2 cellular contexts compared by ENCODE assay signal in genomic region chr11:34594603-34595002, GRCh38.
TF ChIP-seq lines count a peak whose summit lies in the region.

No MANE protein-coding gene starts in this region.

TF ChIP-seq in IMR-90, 13 proteins besides CTCF, POLR2A, EP300 and RAD21:
- peak; percentile 37; the same call in 1 of the 2 replicates for TF ChIP-seq CEBPB (IDR thresholded peaks at IDR 0.05; ENCODE audit: low read depth, low read length)
- no peak for TF ChIP-seq MXI1 (IDR thresholded peaks at IDR 0.05; ENCODE audit: borderline replicate concordance, low read depth, low read length)

TF ChIP-seq in HepG2, 621 proteins besides CTCF, POLR2A, EP300 and RAD21 (continues in another document):
- TF ChIP-seq ZNF441 (CRISPR knock-in tag; IDR thresholded peaks at IDR 0.05; ENCODE audit: borderline replicate concordance): no peak
- TF ChIP-seq, protein P1, sequence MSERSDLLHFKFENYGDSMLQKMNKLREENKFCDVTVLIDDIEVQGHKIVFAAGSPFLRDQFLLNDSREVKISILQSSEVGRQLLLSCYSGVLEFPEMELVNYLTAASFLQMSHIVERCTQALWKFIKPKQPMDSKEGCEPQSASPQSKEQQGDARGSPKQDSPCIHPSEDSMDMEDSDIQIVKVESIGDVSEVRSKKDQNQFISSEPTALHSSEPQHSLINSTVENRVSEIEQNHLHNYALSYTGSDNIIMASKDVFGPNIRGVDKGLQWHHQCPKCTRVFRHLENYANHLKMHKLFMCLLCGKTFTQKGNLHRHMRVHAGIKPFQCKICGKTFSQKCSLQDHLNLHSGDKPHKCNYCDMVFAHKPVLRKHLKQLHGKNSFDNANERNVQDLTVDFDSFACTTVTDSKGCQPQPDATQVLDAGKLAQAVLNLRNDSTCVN (CRISPR knock-in tag; IDR thresholded peaks at IDR 0.05; ENCODE audit: borderline replicate concordance): no peak
- TF ChIP-seq SNAPC5 (CRISPR knock-in tag; IDR thresholded peaks at IDR 0.05; ENCODE audit: borderline replicate concordance): no peak
- TF ChIP-seq SOX13 (IDR thresholded peaks at IDR 0.05): no peak
- peak in 1 of 2 experiments; percentile 49; a peak in 1 of 4 replicates for TF ChIP-seq SOX13 (CRISPR knock-in tag; conservative IDR thresholded peaks at IDR 0.05 in 1 of 2, IDR thresholded peaks at IDR 0.05 in 1 of 2)
- no peak for TF ChIP-seq ARID2 (CRISPR knock-in tag; IDR thresholded peaks at IDR 0.05; ENCODE audit: borderline replicate concordance)
- TF ChIP-seq HMG20A (CRISPR knock-in tag; IDR thresholded peaks at IDR 0.05; ENCODE audit: borderline replicate concordance): peak; percentile 42; the same call in 1 of the 2 replicates
- TF ChIP-seq SOX6 (IDR thresholded peaks at IDR 0.05): no peak
- peak; percentile 62; the same call in 1 of the 2 replicates for TF ChIP-seq SOX6 (CRISPR knock-in tag; IDR thresholded peaks at IDR 0.05)
- TF ChIP-seq FOSL2 (CRISPR knock-in tag; IDR thresholded peaks at IDR 0.05): peak; percentile 76
- no peak for TF ChIP-seq SRSF4 (IDR thresholded peaks at IDR 0.05; ENCODE audit: low read depth, low read length, poor library complexity, severe bottlenecking)
- TF ChIP-seq HOXD1 (CRISPR knock-in tag; IDR thresholded peaks at IDR 0.05): no peak
- TF ChIP-seq FOXA1 (IDR thresholded peaks at IDR 0.05): no peak
- TF ChIP-seq FOXA1 (CRISPR knock-in tag; IDR thresholded peaks at IDR 0.05): 0 out of 2 replicates have a peak, but pooled peaks have one; percentile 59
- TF ChIP-seq, protein P2, sequence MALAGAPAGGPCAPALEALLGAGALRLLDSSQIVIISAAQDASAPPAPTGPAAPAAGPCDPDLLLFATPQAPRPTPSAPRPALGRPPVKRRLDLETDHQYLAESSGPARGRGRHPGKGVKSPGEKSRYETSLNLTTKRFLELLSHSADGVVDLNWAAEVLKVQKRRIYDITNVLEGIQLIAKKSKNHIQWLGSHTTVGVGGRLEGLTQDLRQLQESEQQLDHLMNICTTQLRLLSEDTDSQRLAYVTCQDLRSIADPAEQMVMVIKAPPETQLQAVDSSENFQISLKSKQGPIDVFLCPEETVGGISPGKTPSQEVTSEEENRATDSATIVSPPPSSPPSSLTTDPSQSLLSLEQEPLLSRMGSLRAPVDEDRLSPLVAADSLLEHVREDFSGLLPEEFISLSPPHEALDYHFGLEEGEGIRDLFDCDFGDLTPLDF (CRISPR knock-in tag; IDR thresholded peaks at IDR 0.05): no peak
- no peak for TF ChIP-seq TCF7 (IDR thresholded peaks at IDR 0.05; ENCODE audit: low read depth)
- TF ChIP-seq THAP9 (CRISPR knock-in tag; IDR thresholded peaks at IDR 0.05; ENCODE audit: borderline replicate concordance): no peak
- TF ChIP-seq HMGXB4 (CRISPR knock-in tag; IDR thresholded peaks at IDR 0.05; ENCODE audit: borderline replicate concordance in 1 of 2, low read depth in 1 of 2): no peak
- TF ChIP-seq TMF1 (CRISPR knock-in tag; IDR thresholded peaks at IDR 0.05; ENCODE audit: low read depth): no peak
- no peak for TF ChIP-seq MLX (CRISPR knock-in tag; IDR thresholded peaks at IDR 0.05)
- TF ChIP-seq TRIM24 (CRISPR knock-in tag; IDR thresholded peaks at IDR 0.05): no peak
- no peak for TF ChIP-seq ZNF530 (CRISPR knock-in tag; IDR thresholded peaks at IDR 0.05; ENCODE audit: low read depth)
- TF ChIP-seq ZNF660 (CRISPR knock-in tag; IDR thresholded peaks at IDR 0.05; ENCODE audit: borderline replicate concordance, low read depth): no peak
- no peak for TF ChIP-seq BORCS8-MEF2B (CRISPR knock-in tag; IDR thresholded peaks at IDR 0.05)
- TF ChIP-seq GATAD2A (CRISPR knock-in tag; IDR thresholded peaks at IDR 0.05): peak; percentile 58
- no peak for TF ChIP-seq SMAD9 (CRISPR knock-in tag; IDR thresholded peaks at IDR 0.05)
- no peak for TF ChIP-seq KLF9 (CRISPR knock-in tag; IDR thresholded peaks at IDR 0.05; ENCODE audit: low read depth)
- TF ChIP-seq EEA1 (CRISPR knock-in tag; IDR thresholded peaks at IDR 0.05; ENCODE audit: borderline replicate concordance): no peak
- peak; percentile 84 for TF ChIP-seq FOXA3 (CRISPR knock-in tag; IDR thresholded peaks at IDR 0.05)
- no peak for TF ChIP-seq ZNF788 (CRISPR knock-in tag; IDR thresholded peaks at IDR 0.05; ENCODE audit: borderline replicate concordance)
- no peak for TF ChIP-seq ZKSCAN5 (CRISPR knock-in tag; IDR thresholded peaks at IDR 0.05)
- TF ChIP-seq RFX1 (IDR thresholded peaks at IDR 0.05): no peak
- TF ChIP-seq ZNF280D (CRISPR knock-in tag; IDR thresholded peaks at IDR 0.05): no peak
- TF ChIP-seq RARA (CRISPR knock-in tag; IDR thresholded peaks at IDR 0.05): 0 out of 2 replicates have a peak, but pooled peaks have one; percentile 7
- no peak for TF ChIP-seq AKAP8 (CRISPR knock-in tag; IDR thresholded peaks at IDR 0.05)
- TF ChIP-seq ZNF816 (CRISPR knock-in tag; IDR thresholded peaks at IDR 0.05; ENCODE audit: borderline replicate concordance): no peak
- TF ChIP-seq ZNF180 (CRISPR knock-in tag; IDR thresholded peaks at IDR 0.05; ENCODE audit: borderline replicate concordance, low read depth): no peak
- TF ChIP-seq, protein P3, sequence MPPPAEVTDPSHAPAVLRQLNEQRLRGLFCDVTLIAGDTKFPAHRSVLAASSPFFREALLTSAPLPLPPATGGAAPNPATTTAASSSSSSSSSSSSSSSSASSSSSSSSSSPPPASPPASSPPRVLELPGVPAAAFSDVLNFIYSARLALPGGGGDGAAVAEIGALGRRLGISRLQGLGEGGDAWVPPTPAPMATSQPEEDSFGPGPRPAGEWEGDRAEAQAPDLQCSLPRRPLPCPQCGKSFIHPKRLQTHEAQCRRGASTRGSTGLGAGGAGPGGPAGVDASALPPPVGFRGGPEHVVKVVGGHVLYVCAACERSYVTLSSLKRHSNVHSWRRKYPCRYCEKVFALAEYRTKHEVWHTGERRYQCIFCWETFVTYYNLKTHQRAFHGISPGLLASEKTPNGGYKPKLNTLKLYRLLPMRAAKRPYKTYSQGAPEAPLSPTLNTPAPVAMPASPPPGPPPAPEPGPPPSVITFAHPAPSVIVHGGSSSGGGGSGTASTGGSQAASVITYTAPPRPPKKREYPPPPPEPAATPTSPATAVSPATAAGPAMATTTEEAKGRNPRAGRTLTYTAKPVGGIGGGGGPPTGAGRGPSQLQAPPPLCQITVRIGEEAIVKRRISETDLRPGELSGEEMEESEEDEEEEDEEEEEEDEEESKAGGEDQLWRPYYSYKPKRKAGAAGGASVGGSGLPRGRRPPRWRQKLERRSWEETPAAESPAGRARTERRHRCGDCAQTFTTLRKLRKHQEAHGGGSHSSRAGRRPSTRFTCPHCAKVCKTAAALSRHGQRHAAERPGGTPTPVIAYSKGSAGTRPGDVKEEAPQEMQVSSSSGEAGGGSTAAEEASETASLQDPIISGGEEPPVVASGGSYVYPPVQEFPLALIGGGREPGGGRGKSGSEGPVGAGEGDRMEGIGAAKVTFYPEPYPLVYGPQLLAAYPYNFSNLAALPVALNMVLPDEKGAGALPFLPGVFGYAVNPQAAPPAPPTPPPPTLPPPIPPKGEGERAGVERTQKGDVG (CRISPR knock-in tag; IDR thresholded peaks at IDR 0.05; ENCODE audit: borderline replicate concordance): no peak
- no peak for TF ChIP-seq ZNF770 (CRISPR knock-in tag; IDR thresholded peaks at IDR 0.05)
- no peak for TF ChIP-seq ZNF703 (CRISPR knock-in tag; IDR thresholded peaks at IDR 0.05; ENCODE audit: borderline replicate concordance)
- no peak for TF ChIP-seq NFIB (CRISPR knock-in tag; IDR thresholded peaks at IDR 0.05; ENCODE audit: borderline replicate concordance)
- TF ChIP-seq, protein P4, sequence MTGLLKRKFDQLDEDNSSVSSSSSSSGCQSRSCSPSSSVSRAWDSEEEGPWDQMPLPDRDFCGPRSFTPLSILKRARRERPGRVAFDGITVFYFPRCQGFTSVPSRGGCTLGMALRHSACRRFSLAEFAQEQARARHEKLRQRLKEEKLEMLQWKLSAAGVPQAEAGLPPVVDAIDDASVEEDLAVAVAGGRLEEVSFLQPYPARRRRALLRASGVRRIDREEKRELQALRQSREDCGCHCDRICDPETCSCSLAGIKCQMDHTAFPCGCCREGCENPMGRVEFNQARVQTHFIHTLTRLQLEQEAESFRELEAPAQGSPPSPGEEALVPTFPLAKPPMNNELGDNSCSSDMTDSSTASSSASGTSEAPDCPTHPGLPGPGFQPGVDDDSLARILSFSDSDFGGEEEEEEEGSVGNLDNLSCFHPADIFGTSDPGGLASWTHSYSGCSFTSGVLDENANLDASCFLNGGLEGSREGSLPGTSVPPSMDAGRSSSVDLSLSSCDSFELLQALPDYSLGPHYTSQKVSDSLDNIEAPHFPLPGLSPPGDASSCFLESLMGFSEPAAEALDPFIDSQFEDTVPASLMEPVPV (CRISPR knock-in tag; IDR thresholded peaks at IDR 0.05): no peak
- no peak for TF ChIP-seq ELF4 (CRISPR knock-in tag; IDR thresholded peaks at IDR 0.05; ENCODE audit: borderline replicate concordance)
- TF ChIP-seq HOXA5 (CRISPR knock-in tag; IDR thresholded peaks at IDR 0.05): no peak
- TF ChIP-seq GLI4 (CRISPR knock-in tag; IDR thresholded peaks at IDR 0.05; ENCODE audit: borderline replicate concordance): no peak
- TF ChIP-seq ZBTB20 (CRISPR knock-in tag; IDR thresholded peaks at IDR 0.05; ENCODE audit: borderline replicate concordance, low read depth): no peak
- no peak for TF ChIP-seq ZNF34 (CRISPR knock-in tag; IDR thresholded peaks at IDR 0.05; ENCODE audit: borderline replicate concordance)
- TF ChIP-seq ERF (CRISPR knock-in tag; IDR thresholded peaks at IDR 0.05): no peak
- TF ChIP-seq SUZ12 (IDR thresholded peaks at IDR 0.05; ENCODE audit: low read depth, low read length): no peak
